Comparison of ENCODE assay signal across 13 cellular contexts in genomic region chr4:7936963-7937362, GRCh38. TPM values are rescaled to one million over a fixed set of nuclear protein-coding genes. Genes with fewer than 3 reads are reported as not detected.
DNase-seq lines count a peak whose midpoint lies in the region; ATAC-seq lines count a peak whose summit lies in the region.
"Had no signal": no experiment of that assay in that cellular context is flagged by ENCODE, and none has a peak within 500 bp of the region (broad histone marks: within the 10 kb centered on the region; RNA-seq: fewer than 3 reads in every experiment).

No MANE protein-coding gene starts in this region.

- CTCF ChIA-PET in T-cell (lab: Charles Lee) = interaction anchor here in 1 of 2 donors (1.1 to 2.0 kb wide), 2 partner anchors 92 to 135 kb away, joined by 6 to 10 read pairs; no protein-coding TSS in a partner anchor

- POLR2A ChIA-PET in T-cell (lab: Charles Lee) = interaction anchor here in 1 of 2 donors (0.6 kb wide), 1 partner anchor 18 kb away, joined by 3 read pairs; no protein-coding TSS in a partner anchor

- peaks cover 40% of the 10 kb centered on the region for H3K4me1 Mint-ChIP-seq in stimulated activated naive CD8-positive, alpha-beta T cell treated with anti-CD3 and anti-CD28 coated beads, Interleukin-15, amount 100 ng/mL, for 72 hours
- peaks cover 14 to 38% (median 21%) of the 10 kb centered on the region in 3 donors for H3K4me1 Mint-ChIP-seq in T-cell

- H3K4me3 Mint-ChIP-seq in stimulated activated naive CD8-positive, alpha-beta T cell treated with anti-CD3 and anti-CD28 coated beads, Interleukin-15, amount 100 ng/mL, for 72 hours = peak overlapping the region; percentile 82 to 83
- H3K4me3 Mint-ChIP-seq in T-cell = no peak overlapping the region

- no peak for DNase-seq in stimulated activated naive CD8-positive, alpha-beta T cell treated with anti-CD3 and anti-CD28 coated beads, Interleukin-15, amount 100 ng/mL, for 72 hours
- no peak for DNase-seq in stimulated activated naive CD8-positive, alpha-beta T cell treated with anti-CD3 and anti-CD28 coated beads, Interleukin-15, Interleukin-2, amounts not matched to agents 100 U/mL and 50 U/mL, for 24 hours
- DNase-seq in adipocyte (ENCODE audit: low read depth) = peak; percentile 74
- no peak for DNase-seq in T-cell
- no peak for DNase-seq in NCI-H1694 treated with DMSO at 0.1 percent for 48 hours (lab: John Stamatoyannopoulos, UW)
- DNase-seq in HUDEP-2 (lab: John Stamatoyannopoulos, UW; ENCODE audit: unreplicated experiment in 76 of 76) = no peak
- DNase-seq: aorta, midbrain, NCI-H1092 had no signal

- H3K27ac ChIP-seq in mesodermal cell (ENCODE audit: low read depth, low read length, severe bottlenecking) = no peak overlapping the region

- H3K9ac ChIP-seq in adipocyte (ENCODE audit: low read length) = peak overlapping the region; percentile 95

- H3K9me3 ChIP-seq in adipocyte (ENCODE audit: control insufficient read depth, low read length) (no peaks in the 10 kb centered on the region), mesodermal cell (ENCODE audit: control insufficient read depth, low read length) (no peaks in the 10 kb centered on the region)

- H3K27me3 Mint-ChIP-seq in stimulated activated naive CD8-positive, alpha-beta T cell treated with anti-CD3 and anti-CD28 coated beads, Interleukin-15, amount 100 ng/mL, for 72 hours = peaks cover 17% of the 10 kb centered on the region
- peaks cover 12% of the 10 kb centered on the region in 2 donors for H3K27me3 Mint-ChIP-seq in T-cell

- H3K27ac Mint-ChIP-seq in stimulated activated naive CD8-positive, alpha-beta T cell treated with anti-CD3 and anti-CD28 coated beads, Interleukin-15, amount 100 ng/mL, for 72 hours = peak overlapping the region in 1 of 2 donors; percentile 17
- no peak overlapping the region for H3K27ac Mint-ChIP-seq in T-cell
- H3K27ac Mint-ChIP-seq: GM23338 had no signal

- H3K27me3 ChIP-seq in adipocyte (replicated peaks; ENCODE audit: control insufficient read depth, insufficient read depth, low read length) = no peaks in the 10 kb centered on the region

- H3K36me3 Mint-ChIP-seq in T-cell = peaks cover 10% of the 10 kb centered on the region
- H3K36me3 Mint-ChIP-seq: CD14-positive monocyte had no signal

- H3K36me3 ChIP-seq in adipocyte (ENCODE audit: control insufficient read depth, insufficient read depth, low read length, severe bottlenecking) = peaks cover 8% of the 10 kb centered on the region
- H3K36me3 ChIP-seq in mesodermal cell (ENCODE audit: control insufficient read depth, insufficient read depth, low read length) = peaks cover 20% of the 10 kb centered on the region

- WGBS in mesodermal cell (ENCODE audit: insufficient coverage in 2 of 2), 2 experiments = no CpG with 5 or more reads among the region's 1 CpG

- no peaks in the 10 kb centered on the region for H3K9me3 Mint-ChIP-seq in stimulated activated naive CD8-positive, alpha-beta T cell treated with anti-CD3 and anti-CD28 coated beads, Interleukin-15, amount 100 ng/mL, for 72 hours
- H3K9me3 Mint-ChIP-seq in T-cell = no peaks in the 10 kb centered on the region
- H3K9me3 Mint-ChIP-seq: GM23338 had no signal

- H3K4me3 ChIP-seq in adipocyte (ENCODE audit: low read length) = peak overlapping the region; percentile 86
- peak overlapping the region; percentile 95 for H3K4me3 ChIP-seq in mesodermal cell (ENCODE audit: extremely low read depth, insufficient read depth, low read length, poor library complexity, severe bottlenecking)
- H3K4me3 ChIP-seq: GM23338 had no signal

- ATAC-seq in stimulated activated naive CD8-positive, alpha-beta T cell treated with anti-CD3 and anti-CD28 coated beads, Interleukin-15, amount 100 ng/mL, for 72 hours = no peak
- no peak for ATAC-seq in stimulated activated naive CD8-positive, alpha-beta T cell treated with anti-CD3 and anti-CD28 coated beads, Interleukin-15, Interleukin-2, amounts not matched to agents 100 U/mL and 50 U/mL, for 24 hours
- ATAC-seq in T-cell (replicated peaks in 1 of 4) (no peak), GM21360 (IDR thresholded peaks at IDR 0.05; ENCODE audit: unreplicated experiment) (no peak)
- ATAC-seq: GM23338 had no signal

- peaks cover 49% of the 10 kb centered on the region for H3K4me1 ChIP-seq in adipocyte (ENCODE audit: control insufficient read depth, insufficient read depth, low read length)
- peaks cover 9% of the 10 kb centered on the region for H3K4me1 ChIP-seq in mesodermal cell (ENCODE audit: control insufficient read depth, insufficient read depth, low read length, poor library complexity, severe bottlenecking)

RNA-seq across cellular contexts. Expression of gene AFAP1, which starts 2.7 kb away (rescaled TPM):
- polyA plus RNA-seq in mesodermal cell (2013, experiment 1 of 2) = 22.1 TPM
- polyA plus RNA-seq in mesodermal cell (2013, experiment 2 of 2) = 20.3 TPM
- 10 to 100 TPM in 4 of 5 donors, 1 to 10 TPM in 1; 4.8 to 34.8 (median 20.3) TPM for total RNA-seq in T-cell
- polyA plus RNA-seq: CD14-positive monocyte had no signal

Comparison
In these comparisons a context has a peak if more than half of its experiments do, and no peak if none do; other contexts are left out.
1. H3K4me3 Mint-ChIP-seq: peak in stimulated activated naive CD8-positive, alpha-beta T cell treated with anti-CD3 and anti-CD28 coated beads, Interleukin-15, amount 100 ng/mL, for 72 hours (2 of 2); none in T-cell (0 of 3).